Comparison of ENCODE assay signal across 21 cellular contexts in genomic region chr6:144449218-144449617, GRCh38.
"Had no signal": no experiment of that assay in that cellular context is flagged by ENCODE, and none has a peak within 500 bp of the region (broad histone marks: within the 10 kb centered on the region; RNA-seq: fewer than 3 reads in every experiment).

No MANE protein-coding gene starts in this region.

- H3K27ac ChIP-seq: epithelial cell of prostate, esophagus muscularis mucosa, left lung, parathyroid adenoma, psoas muscle, testis, upper lobe of right lung, vagina had no signal

- H3K27ac Mint-ChIP-seq: dendritic cell treated with granulocyte-macrophage colony-stimulating factor and Interleukin-4, amounts not matched to agents 40 ng/mL and 50 ng/mL, for 4 days; nephron progenitor cell had no signal

- H3K9me3 Mint-ChIP-seq: dendritic cell treated with granulocyte-macrophage colony-stimulating factor and Interleukin-4, amounts not matched to agents 40 ng/mL and 50 ng/mL, for 4 days; effector memory CD8-positive, alpha-beta T cell; nephron progenitor cell had no signal

- FAIRE-seq: colon, keratinocyte, small intestine had no signal

- H3K27me3 Mint-ChIP-seq: dendritic cell treated with granulocyte-macrophage colony-stimulating factor and Interleukin-4, amounts not matched to agents 40 ng/mL and 50 ng/mL, for 4 days; effector memory CD8-positive, alpha-beta T cell had no signal

- DNase-seq: effector memory CD8-positive, alpha-beta T cell; gastrocnemius medialis; glutamatergic neuron; left lung; mesenchymal stem cell; midbrain; nephron progenitor cell; psoas muscle; retina; small intestine; stimulated activated CD4-positive, alpha-beta T cell treated with anti-CD3 and anti-CD28 coated beads, Interleukin-12 subunit alpha, Interleukin-12 subunit beta, amount 100 ng/mL, for 4 hours; stimulated activated naive CD4-positive, alpha-beta T cell treated with Interleukin-2 at 50 U/mL for 16 hours; testis; upper lobe of right lung had no signal

- H3K4me1 Mint-ChIP-seq: nephron progenitor cell had no signal

- ATAC-seq: effector memory CD8-positive, alpha-beta T cell; gastrocnemius medialis; left lung; psoas muscle; upper lobe of right lung had no signal

- H3K4me3 Mint-ChIP-seq: dendritic cell treated with granulocyte-macrophage colony-stimulating factor and Interleukin-4, amounts not matched to agents 40 ng/mL and 50 ng/mL, for 4 days; effector memory CD8-positive, alpha-beta T cell; nephron progenitor cell had no signal
